21 cellular contexts compared by ENCODE assay signal in the genomic region with DNA sequence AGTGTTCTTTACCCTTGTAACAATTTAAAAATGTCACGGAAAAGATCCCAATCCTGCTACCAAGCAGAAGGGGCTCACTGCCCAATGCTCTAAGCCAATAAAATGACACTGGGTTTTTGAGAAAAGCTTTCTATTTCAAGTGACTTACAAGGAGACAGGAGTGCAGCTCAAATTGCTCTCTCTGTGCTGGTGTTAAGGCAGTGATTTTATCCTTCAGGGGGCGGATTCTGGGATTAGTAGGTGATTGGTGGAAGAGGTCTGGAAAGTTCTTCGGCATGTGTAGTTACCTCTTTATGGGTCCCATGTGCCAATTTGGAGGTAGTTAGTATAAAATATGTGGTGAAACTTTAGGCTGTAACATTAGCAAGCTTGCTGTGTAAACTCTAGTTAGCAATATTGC.
"Had no signal": no experiment of that assay in that cellular context is flagged by ENCODE, and none has a peak within 500 bp of the region (broad histone marks: within the 10 kb centered on the region; RNA-seq: fewer than 3 reads in every experiment).

No MANE protein-coding gene starts in this region.

- H3K4me1 ChIP-seq: left lung, psoas muscle had no signal

- DNase-seq: activated CD4-positive, alpha-beta T cell treated with anti-CD3 and anti-CD28 coated beads, Interleukin-2, amount 50 U/mL, for 1 hour; activated CD4-positive, CD25-positive, alpha-beta regulatory T cell treated with anti-CD3 and anti-CD28 coated beads, Interleukin-2, amount 50 U/mL, for 72 hours; activated CD8-positive, alpha-beta memory T cell treated with anti-CD3 and anti-CD28 coated beads, Interleukin-2, amount 50 U/mL, for 4 hours; activated effector memory CD4-positive, alpha-beta T cell treated with anti-CD3 and anti-CD28 coated beads, Interleukin-2, amount 50 U/mL, for 16 hours; activated naive CD8-positive, alpha-beta T cell treated with anti-CD3 and anti-CD28 coated beads for 36 hours; activated T-cell treated with anti-CD3 and anti-CD28 coated beads, Interleukin-2, amount 50 U/mL, for 48 hours; amniotic stem cell; dorsolateral prefrontal cortex; foreskin melanocyte; head of caudate nucleus; kidney; left lung; mucosa of descending colon; naive B cell; psoas muscle; right cardiac atrium; stomach; testis had no signal

- H3K4me3 ChIP-seq: dorsolateral prefrontal cortex, left lung, mucosa of descending colon, psoas muscle, stomach, testis had no signal

- ATAC-seq: mucosa of descending colon, psoas muscle, right cardiac atrium had no signal

- H3K27ac Mint-ChIP-seq: activated naive CD8-positive, alpha-beta T cell treated with anti-CD3 and anti-CD28 coated beads for 36 hours; T-helper 1 cell treated with Interleukin-12 subunit alpha and Interleukin-12 subunit beta and Interleukin-4 antibody, amounts not matched to agents 30 μg/mL and 1 μg/mL, for 36 hours; type B pancreatic cell had no signal

- H3K9me3 Mint-ChIP-seq: activated naive CD8-positive, alpha-beta T cell treated with anti-CD3 and anti-CD28 coated beads for 36 hours; naive B cell; T-helper 1 cell treated with Interleukin-12 subunit alpha and Interleukin-12 subunit beta and Interleukin-4 antibody, amounts not matched to agents 30 μg/mL and 1 μg/mL, for 36 hours; type B pancreatic cell had no signal

- H3K27me3 Mint-ChIP-seq: activated naive CD8-positive, alpha-beta T cell treated with anti-CD3 and anti-CD28 coated beads for 36 hours; naive B cell; type B pancreatic cell had no signal

- H3K27ac ChIP-seq: epithelial cell of prostate, left lung, psoas muscle, stomach, testis had no signal

- H3K27me3 ChIP-seq: dorsolateral prefrontal cortex, left lung, stomach, testis had no signal

- H3K9me3 ChIP-seq: left lung, mucosa of descending colon, psoas muscle, stomach, testis had no signal

- H3K4me1 Mint-ChIP-seq: activated naive CD8-positive, alpha-beta T cell treated with anti-CD3 and anti-CD28 coated beads for 36 hours; naive B cell had no signal

- H3K4me3 Mint-ChIP-seq: activated naive CD8-positive, alpha-beta T cell treated with anti-CD3 and anti-CD28 coated beads for 36 hours; naive B cell; T-helper 1 cell treated with Interleukin-12 subunit alpha and Interleukin-12 subunit beta and Interleukin-4 antibody, amounts not matched to agents 30 μg/mL and 1 μg/mL, for 36 hours; type B pancreatic cell had no signal
